Comparison of ENCODE assay signal across 8 cellular contexts in genomic region chr9:133371261-133371711, GRCh38. TPM values are rescaled to one million over a fixed set of nuclear protein-coding genes. Genes with fewer than 3 reads are reported as not detected.
DNase-seq lines count a peak whose midpoint lies in the region; ATAC-seq and TF ChIP-seq lines count a peak whose summit lies in the region.

No MANE protein-coding gene starts in this region.

- no peak for TF ChIP-seq CTCF in MM.1S (IDR thresholded peaks at IDR 0.05; ENCODE audit: low read length)

- peaks cover 57% of the 10 kb centered on the region for H3K4me1 ChIP-seq in mesenchymal stem cell (ENCODE audit: control insufficient read depth, insufficient read depth, low read depth, low read length)
- H3K4me1 ChIP-seq in MM.1S (ENCODE audit: low read length): no peaks in the 10 kb centered on the region

- peak overlapping the region; percentile 75 for H3K4me3 Mint-ChIP-seq in activated naive CD4-positive, alpha-beta T cell treated with anti-CD3 and anti-CD28 coated beads for 36 hours
- H3K4me3 Mint-ChIP-seq in stimulated activated naive CD8-positive, alpha-beta T cell treated with anti-CD3 and anti-CD28 coated beads, Interleukin-15, Interleukin-2, amounts not matched to agents 100 ng/mL and 50 ng/mL, for 24 hours: peak overlapping the region; percentile 99

- H4K8ac ChIP-seq in mesenchymal stem cell (ENCODE audit: low read length): no peak overlapping the region

- H3K27ac ChIP-seq in mesenchymal stem cell (ENCODE audit: low read length, poor library complexity, severe bottlenecking) (peak overlapping the region; percentile 54), MM.1S (ENCODE audit: low read length) (no peak overlapping the region)

- no peak overlapping the region for H2BK120ac ChIP-seq in mesenchymal stem cell (ENCODE audit: low read depth, low read length)

- peak; percentile 69 for DNase-seq in T-helper 22 cell (ENCODE audit: low read depth)
- peak; percentile 94 for DNase-seq in activated naive CD4-positive, alpha-beta T cell treated with anti-CD3 and anti-CD28 coated beads for 36 hours
- DNase-seq in mesenchymal stem cell: no peak
- DNase-seq in MM.1S: no peak
- DNase-seq in NCI-H345 treated with DMSO at 0.1 percent for 48 hours (lab: John Stamatoyannopoulos, UW; ENCODE audit: unreplicated experiment): no peak
- no peak for DNase-seq in cerebellum (ENCODE audit: low spot score)

- H3K14ac ChIP-seq in mesenchymal stem cell (ENCODE audit: low read length in 2 of 2): no peak overlapping the region

- peaks cover 47% of the 10 kb centered on the region for H4K20me1 ChIP-seq in MM.1S (ENCODE audit: insufficient read depth, low read length)

- no peaks in the 10 kb centered on the region for H3F3A ChIP-seq in MM.1S (ENCODE audit: insufficient read depth, low read length)

- H3K27me3 ChIP-seq in mesenchymal stem cell (ENCODE audit: control insufficient read depth in 1 of 2, insufficient read depth in 1 of 2, low read length in 2 of 2): no peaks in the 10 kb centered on the region
- H3K27me3 ChIP-seq in MM.1S (replicated peaks; ENCODE audit: insufficient read depth, low read length): peaks cover 1% of the 10 kb centered on the region; the same call in 1 of the 2 replicates

- H3K4me2 ChIP-seq in mesenchymal stem cell (ENCODE audit: low read length, poor library complexity, severe bottlenecking): peak overlapping the region; percentile 13
- H3K4me2 ChIP-seq in MM.1S (ENCODE audit: low read depth, low read length): no peak overlapping the region

- intact Hi-C loops in activated naive CD4-positive, alpha-beta T cell treated with anti-CD3 and anti-CD28 coated beads for 36 hours (cut with micrococcal nuclease): loop anchor here (1.0 to 5.0 kb wide), 7 partner anchors 15 to 1019 kb away; partner anchors contain the start of genes BRD3, MED22, REXO4 and RPL7A

- WGBS in mesenchymal stem cell: 90% methylated on average over 12 of the region's 12 CpGs

- no peak overlapping the region for H2BK12ac ChIP-seq in mesenchymal stem cell (ENCODE audit: low read length in 2 of 2)

- H3K79me1 ChIP-seq in mesenchymal stem cell (replicated peaks; ENCODE audit: low read length, poor library complexity, severe bottlenecking): no peaks in the 10 kb centered on the region

- H3K36me3 Mint-ChIP-seq in activated naive CD4-positive, alpha-beta T cell treated with anti-CD3 and anti-CD28 coated beads for 36 hours (ENCODE audit: low read depth): peaks cover 72% of the 10 kb centered on the region
- peaks cover 75% of the 10 kb centered on the region for H3K36me3 Mint-ChIP-seq in stimulated activated naive CD8-positive, alpha-beta T cell treated with anti-CD3 and anti-CD28 coated beads, Interleukin-15, Interleukin-2, amounts not matched to agents 100 ng/mL and 50 ng/mL, for 24 hours (ENCODE audit: low read depth)

- H4K91ac ChIP-seq in mesenchymal stem cell (ENCODE audit: low read length): no peak overlapping the region

- no peak for ATAC-seq in GM21576 (IDR thresholded peaks at IDR 0.05; ENCODE audit: unreplicated experiment)

- no peaks in the 10 kb centered on the region for H3K9me2 ChIP-seq in MM.1S (replicated peaks; ENCODE audit: insufficient read depth, low read length)

- H2BK15ac ChIP-seq in mesenchymal stem cell (ENCODE audit: low read depth, poor library complexity, severe bottlenecking): no peak overlapping the region

- peak overlapping the region; percentile 97 for H3K27ac Mint-ChIP-seq in activated naive CD4-positive, alpha-beta T cell treated with anti-CD3 and anti-CD28 coated beads for 36 hours
- peak overlapping the region; percentile 96 for H3K27ac Mint-ChIP-seq in stimulated activated naive CD8-positive, alpha-beta T cell treated with anti-CD3 and anti-CD28 coated beads, Interleukin-15, Interleukin-2, amounts not matched to agents 100 ng/mL and 50 ng/mL, for 24 hours

- H2AFZ ChIP-seq in mesenchymal stem cell (ENCODE audit: low read depth, low read length) (no peak overlapping the region), MM.1S (ENCODE audit: low read length) (no peak overlapping the region)

- CTCF ChIA-PET in activated naive CD4-positive, alpha-beta T cell treated with anti-CD3 and anti-CD28 coated beads for 36 hours (lab: Charles Lee): interaction anchor here (0.7 to 4.7 kb wide), 9 partner anchors 11 to 340 kb away, joined by 3 to 48 read pairs (median 4); partner anchors contain the start of genes GTF3C5, MED22, RPL7A and SURF1

- no peak overlapping the region for H2AK5ac ChIP-seq in mesenchymal stem cell (ENCODE audit: low read length, severe bottlenecking)

- no peaks in the 10 kb centered on the region for H3K27me3 Mint-ChIP-seq in activated naive CD4-positive, alpha-beta T cell treated with anti-CD3 and anti-CD28 coated beads for 36 hours (ENCODE audit: low read depth)
- H3K27me3 Mint-ChIP-seq in stimulated activated naive CD8-positive, alpha-beta T cell treated with anti-CD3 and anti-CD28 coated beads, Interleukin-15, Interleukin-2, amounts not matched to agents 100 ng/mL and 50 ng/mL, for 24 hours: no peaks in the 10 kb centered on the region

- H3K9me3 Mint-ChIP-seq in activated naive CD4-positive, alpha-beta T cell treated with anti-CD3 and anti-CD28 coated beads for 36 hours: no peaks in the 10 kb centered on the region
- no peaks in the 10 kb centered on the region for H3K9me3 Mint-ChIP-seq in stimulated activated naive CD8-positive, alpha-beta T cell treated with anti-CD3 and anti-CD28 coated beads, Interleukin-15, Interleukin-2, amounts not matched to agents 100 ng/mL and 50 ng/mL, for 24 hours

- H2BK5ac ChIP-seq in mesenchymal stem cell (ENCODE audit: low read depth, low read length, poor library complexity, severe bottlenecking): no peak overlapping the region

- H3K9me3 ChIP-seq in mesenchymal stem cell (ENCODE audit: control insufficient read depth, low read length) (no peaks in the 10 kb centered on the region), MM.1S (replicated peaks; ENCODE audit: insufficient read depth, low read length) (no peaks in the 10 kb centered on the region)

- H3K4me3 ChIP-seq in mesenchymal stem cell (ENCODE audit: insufficient read depth in 1 of 2, low read depth in 1 of 2, low read length in 2 of 2) (peak overlapping the region in 1 of 2 experiments; percentile 62), MM.1S (ENCODE audit: low read length) (no peak overlapping the region)

- no peak overlapping the region for H3K18ac ChIP-seq in mesenchymal stem cell (ENCODE audit: low read depth in 1 of 2, low read length in 2 of 2)

- no peak overlapping the region for H3K23ac ChIP-seq in mesenchymal stem cell (ENCODE audit: low read length in 2 of 2)

- no peak overlapping the region for H3K4ac ChIP-seq in mesenchymal stem cell (ENCODE audit: low read depth in 1 of 2, low read length in 2 of 2)

- peaks cover 64% of the 10 kb centered on the region for H3K4me1 Mint-ChIP-seq in activated naive CD4-positive, alpha-beta T cell treated with anti-CD3 and anti-CD28 coated beads for 36 hours (ENCODE audit: low read depth)
- peaks cover 68% of the 10 kb centered on the region for H3K4me1 Mint-ChIP-seq in stimulated activated naive CD8-positive, alpha-beta T cell treated with anti-CD3 and anti-CD28 coated beads, Interleukin-15, Interleukin-2, amounts not matched to agents 100 ng/mL and 50 ng/mL, for 24 hours (ENCODE audit: low read depth)

- peaks cover 62 to 64% of the 10 kb centered on the region in 2 experiments for H3K36me3 ChIP-seq in mesenchymal stem cell (ENCODE audit: control insufficient read depth in 1 of 2, insufficient read depth in 2 of 2, low read depth in 1 of 2, low read length in 2 of 2)
- H3K36me3 ChIP-seq in MM.1S (replicated peaks; ENCODE audit: insufficient read depth, low read length): no peaks in the 10 kb centered on the region; the same call in 1 of the 2 replicates

- peak overlapping the region; percentile 70 for H3K9ac ChIP-seq in mesenchymal stem cell (ENCODE audit: low read length)
- no peak overlapping the region for H3K9ac ChIP-seq in MM.1S (ENCODE audit: low read length)

- H3K79me2 ChIP-seq in MM.1S (ENCODE audit: low read length): peaks cover 94% of the 10 kb centered on the region

RNA-seq across cellular contexts. Expression of gene SURF4, which starts 4.6 kb away (rescaled TPM):
- total RNA-seq in activated naive CD4-positive, alpha-beta T cell treated with anti-CD3 and anti-CD28 coated beads for 36 hours: 100 to 1,000 TPM; 299 to 302 TPM
- 275 TPM for polyA plus RNA-seq in mesenchymal stem cell (2013, experiment 1 of 2)
- polyA plus RNA-seq in mesenchymal stem cell (2013, experiment 2 of 2): 281 TPM
- 64.6 TPM for total RNA-seq in cerebellum

RNA-seq across cellular contexts. Expression of gene STKLD1, which starts 4.9 kb away (rescaled TPM):
- under 1 TPM; 0.35 to 0.41 TPM for total RNA-seq in activated naive CD4-positive, alpha-beta T cell treated with anti-CD3 and anti-CD28 coated beads for 36 hours
- 0.99 TPM for polyA plus RNA-seq in mesenchymal stem cell (2013, experiment 1 of 2)
- 0.55 TPM for polyA plus RNA-seq in mesenchymal stem cell (2013, experiment 2 of 2)
- 2.0 TPM for total RNA-seq in cerebellum

RNA-seq across cellular contexts. Expression of gene SURF2, which starts 14.9 kb away (rescaled TPM):
- 10 to 100 TPM; 15.0 to 16.2 TPM for total RNA-seq in activated naive CD4-positive, alpha-beta T cell treated with anti-CD3 and anti-CD28 coated beads for 36 hours
- 23.7 TPM for polyA plus RNA-seq in mesenchymal stem cell (2013, experiment 1 of 2)
- 24.2 TPM for polyA plus RNA-seq in mesenchymal stem cell (2013, experiment 2 of 2)
- total RNA-seq in cerebellum: 11.0 TPM

RNA-seq across cellular contexts. Expression of gene SURF1, which starts 15.0 kb away (rescaled TPM):
- 10 to 100 TPM; 24.9 to 27.8 TPM for total RNA-seq in activated naive CD4-positive, alpha-beta T cell treated with anti-CD3 and anti-CD28 coated beads for 36 hours
- 30.0 TPM for polyA plus RNA-seq in mesenchymal stem cell (2013, experiment 1 of 2)
- 30.1 TPM for polyA plus RNA-seq in mesenchymal stem cell (2013, experiment 2 of 2)
- 5.1 TPM for total RNA-seq in cerebellum

RNA-seq across cellular contexts. Expression of gene RPL7A, which starts 23.3 kb away (rescaled TPM):
- 1,000 to 10,000 TPM; 3,985 to 4,111 TPM for total RNA-seq in activated naive CD4-positive, alpha-beta T cell treated with anti-CD3 and anti-CD28 coated beads for 36 hours
- 1,924 TPM for polyA plus RNA-seq in mesenchymal stem cell (2013, experiment 1 of 2)
- 1,950 TPM for polyA plus RNA-seq in mesenchymal stem cell (2013, experiment 2 of 2)
- 564 TPM for total RNA-seq in cerebellum

Comparison
In these comparisons a context has a peak if more than half of its experiments do, and no peak if none do; other contexts are left out.
1. DNase-seq: peak in T-helper 22 cell (single experiment) and activated naive CD4-positive, alpha-beta T cell treated with anti-CD3 and anti-CD28 coated beads for 36 hours (single experiment); none in mesenchymal stem cell (single experiment), MM.1S (single experiment), NCI-H345 treated with DMSO at 0.1 percent for 48 hours (single experiment) and cerebellum (single experiment).